ENCODE assay signal across 8 cellular contexts in the genomic region with DNA sequence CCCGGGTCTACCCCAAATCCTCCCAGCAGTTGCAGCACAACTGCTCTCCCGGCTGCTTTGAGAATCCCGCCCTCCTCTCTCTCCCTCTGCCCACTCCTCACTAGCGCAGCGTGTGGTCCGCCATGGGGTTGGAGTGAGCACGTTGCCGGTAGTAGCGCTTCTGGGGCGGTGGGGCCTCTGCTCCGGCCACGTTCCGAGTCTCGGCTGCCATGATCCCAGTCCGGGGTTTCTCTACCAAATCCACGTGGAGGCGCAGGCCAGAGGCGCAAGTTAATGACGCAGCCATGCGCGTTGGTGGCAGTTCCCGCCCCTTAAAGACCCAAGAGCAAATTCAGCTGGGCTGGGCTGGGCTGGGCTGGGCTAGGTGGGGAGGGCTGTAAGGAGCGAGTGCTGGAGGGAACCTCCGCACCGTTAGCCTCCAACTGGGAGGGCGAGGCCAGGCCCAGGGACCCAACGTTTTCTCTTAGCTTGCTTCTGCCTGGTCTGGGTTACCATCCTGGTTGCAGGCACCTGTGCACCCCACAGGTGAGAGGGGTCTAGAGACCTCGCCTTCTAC. TPM values are rescaled to one million over a fixed set of nuclear protein-coding genes. Genes with fewer than 3 reads are reported as not detected.
DNase-seq lines count a peak whose midpoint lies in the region; ATAC-seq and TF ChIP-seq lines count a peak whose summit lies in the region.

A gene (minus strand): TSS at position 233 of the 556 bp plus-strand sequence. CDS start 22 bp downstream, at position 211.

- H2AFZ ChIP-seq in neuron (ENCODE audit: low read depth, low read length): peak within 1 kb of the TSS; percentile 95

- no peaks in the 10 kb centered on the region for H3K9me3 ChIP-seq in neuron (ENCODE audit: low read length)
- no peaks in the 10 kb centered on the region for H3K9me3 ChIP-seq in subcutaneous abdominal adipose tissue (ENCODE audit: control insufficient read depth in 5 of 5, low read length in 5 of 5)

- H3K4me3 ChIP-seq in H7 (ENCODE audit: insufficient read depth, low read depth, low read length) (peak within 1 kb of the TSS; percentile 75), neuron (ENCODE audit: low read length) (peak within 1 kb of the TSS; percentile 63), subcutaneous abdominal adipose tissue (ENCODE audit: low read depth in 1 of 5, low read length in 5 of 5) (peak within 1 kb of the TSS; percentile 90 to 98 (median 96))

- H3K4me1 ChIP-seq in foreskin keratinocyte: peaks cover 6% of the 10 kb centered on the region
- H3K4me1 ChIP-seq in neuron (ENCODE audit: insufficient read depth, low read length): peaks cover 12% of the 10 kb centered on the region
- H3K4me1 ChIP-seq in subcutaneous abdominal adipose tissue (ENCODE audit: control insufficient read depth in 5 of 5, insufficient read depth in 5 of 5, low read length in 5 of 5): peaks cover 2 to 28% (median 26%) of the 10 kb centered on the region in 5 donors

- H3K27me3 ChIP-seq in H7 (ENCODE audit: control insufficient read depth, insufficient read depth, low read length): peaks cover 7% of the 10 kb centered on the region
- no peaks in the 10 kb centered on the region for H3K27me3 ChIP-seq in foreskin keratinocyte
- H3K27me3 ChIP-seq in neuron (ENCODE audit: insufficient read depth, low read length): no peaks in the 10 kb centered on the region
- H3K27me3 ChIP-seq in subcutaneous abdominal adipose tissue (ENCODE audit: control insufficient read depth in 5 of 5, insufficient read depth in 4 of 5, low read length in 5 of 5): peaks cover 2 to 10% (median 7%) of the 10 kb centered on the region in 5 donors

- peak; percentile 85 for ATAC-seq in foreskin keratinocyte

- no peak for TF ChIP-seq CTCF in foreskin keratinocyte (conservative IDR thresholded peaks at IDR 0.05)

- peak within 1 kb of the TSS; percentile 92 for H3K27ac ChIP-seq in foreskin keratinocyte
- H3K27ac ChIP-seq in subcutaneous abdominal adipose tissue (ENCODE audit: low read depth, low read length): peak within 1 kb of the TSS; percentile 97

- H3K36me3 ChIP-seq in H7 (replicated peaks; ENCODE audit: control insufficient read depth, insufficient read depth, low read length) (peaks cover 16% of the 10 kb centered on the region), neuron (ENCODE audit: insufficient read depth, low read length) (peaks cover 22% of the 10 kb centered on the region), subcutaneous abdominal adipose tissue (ENCODE audit: control insufficient read depth in 5 of 5, insufficient read depth in 5 of 5, low read length in 5 of 5) (peaks cover 3 to 27% (median 18%) of the 10 kb centered on the region in 5 donors)

- DNase-seq in ELR (ENCODE audit: low read depth) (peak; percentile 98), H7 (peak; percentile 96), M059J (ENCODE audit: low read depth) (peak; percentile 96), SIG-M5 (lab: John Stamatoyannopoulos, UW) (peak; percentile 82), foreskin keratinocyte (peak; percentile 95 to 97)
- peak; percentile 85 for DNase-seq in activated gamma-delta T cell treated with anti-CD3 and anti-CD28 coated beads, Interleukin-2, amount 50 U/mL, for 16 hours (ENCODE audit: low read depth)

- peak within 1 kb of the TSS; percentile 63 to 97 (median 88) for H3K9ac ChIP-seq in subcutaneous abdominal adipose tissue (ENCODE audit: low read length in 5 of 5)

RNA-seq across cellular contexts. Expression of the gene that starts here (rescaled TPM):
- 7.1 and 13.8 TPM in 2 replicates for total RNA-seq in H7 (2014; rRNA removed; shearing (Covaris generic))
- 8.4 and 12.4 TPM in 2 replicates for total RNA-seq in M059J (2014; rRNA removed; shearing (Covaris generic))
- total RNA-seq in foreskin keratinocyte: 19.1 and 23.3 TPM in 2 replicates
- polyA plus RNA-seq in foreskin keratinocyte: 35.3 and 41.9 TPM in 2 replicates

Comparison
In these comparisons a context has a peak if more than half of its experiments do, and no peak if none do; other contexts are left out.
1. Peak in every context shown above with its lines: DNase-seq, ATAC-seq, H3K4me3 ChIP-seq and H3K27ac ChIP-seq.